In genomic region chr11:64245797-64246623, GRCh38 we compare ENCODE assay signal across 7 cellular contexts. TPM values are rescaled to one million over a fixed set of nuclear protein-coding genes. Genes with fewer than 3 reads are reported as not detected.
DNase-seq lines count a peak whose midpoint lies in the region; ATAC-seq and TF ChIP-seq lines count a peak whose summit lies in the region.

No MANE protein-coding gene starts in this region.

- peak overlapping the region; percentile 88 for H3K27ac Mint-ChIP-seq in GM23338
- peak overlapping the region in 9 of 10 donors; percentile 28 to 93 (median 83) for H3K27ac Mint-ChIP-seq in naive thymus-derived CD8-positive, alpha-beta T cell

- peak overlapping the region; percentile 99 for H3K4me3 ChIP-seq in GM23338

- H3K27ac ChIP-seq in GM23338 (ENCODE audit: low read depth) = no peak overlapping the region
- H3K27ac ChIP-seq in substantia nigra (ENCODE audit: low read depth, low read length, poor library complexity, severe bottlenecking) = peak overlapping the region; percentile 74

- H3K4me1 Mint-ChIP-seq in GM23338 = peaks cover 47% of the 10 kb centered on the region
- peaks cover 16 to 49% (median 46%) of the 10 kb centered on the region in 4 donors for H3K4me1 Mint-ChIP-seq in naive thymus-derived CD8-positive, alpha-beta T cell

- TF ChIP-seq CTCF in GM23338 (conservative IDR thresholded peaks at IDR 0.05; ENCODE audit: low read depth in 2 of 2) = no peak

- peak overlapping the region; percentile 93 for H3K4me2 ChIP-seq in GM23338

- DNase-seq in GM23338 (ENCODE audit: low spot score) = peak; percentile 65
- peak; percentile 40 for DNase-seq in NCI-H526 treated with DMSO at 0.1 percent for 48 hours (lab: John Stamatoyannopoulos, UW)
- DNase-seq in activated T-cell treated with anti-CD3 and anti-CD28 coated beads for 1 hour (ENCODE audit: low read depth) = peak; percentile 53
- DNase-seq in erythroblast (lab: John Stamatoyannopoulos, UW) = peak; percentile 81
- DNase-seq in naive thymus-derived CD8-positive, alpha-beta T cell = peak in 8 of 10 donors; percentile 27 to 76 (median 44)
- peak in 18 of 49 donors; percentile 19 to 61 (median 39) for DNase-seq in substantia nigra (lab: John Stamatoyannopoulos, UW)

- H3K4me1 ChIP-seq in GM23338 (ENCODE audit: insufficient read depth) = peaks cover 44% of the 10 kb centered on the region

- no peaks in the 10 kb centered on the region for H3K9me3 Mint-ChIP-seq in GM23338
- no peaks in the 10 kb centered on the region for H3K9me3 Mint-ChIP-seq in naive thymus-derived CD8-positive, alpha-beta T cell

- H3K4me3 Mint-ChIP-seq in GM23338 = peak overlapping the region; percentile 87
- peak overlapping the region; percentile 79 to 92 (median 88) for H3K4me3 Mint-ChIP-seq in naive thymus-derived CD8-positive, alpha-beta T cell

- peaks cover 17% of the 10 kb centered on the region for H3K36me3 Mint-ChIP-seq in GM23338 (ENCODE audit: low read depth)
- H3K36me3 Mint-ChIP-seq in naive thymus-derived CD8-positive, alpha-beta T cell = peaks cover 0 to 2% (median 0%) of the 10 kb centered on the region in 3 donors

- H2AFZ ChIP-seq in GM23338 = no peak overlapping the region

- POLR2A ChIA-PET in naive thymus-derived CD8-positive, alpha-beta T cell (lab: Charles Lee) = interaction anchor here (0.7 to 13.8 kb wide), 20 partner anchors 8 to 1519 kb away, joined by 3 to 176 read pairs (median 4); partner anchors contain the start of genes BAD, COX8A, DNAJC4 and ESRRA

- no peaks in the 10 kb centered on the region; the same call in 1 of the 2 replicates for H4K20me1 ChIP-seq in GM23338 (replicated peaks; ENCODE audit: insufficient read depth)

- H3K36me3 ChIP-seq in GM23338 (ENCODE audit: insufficient read depth) = no peaks in the 10 kb centered on the region

- H3K27me3 ChIP-seq in GM23338 (ENCODE audit: insufficient read depth) = no peaks in the 10 kb centered on the region

- ATAC-seq in GM23338 (no peak), GM21576 (IDR thresholded peaks at IDR 0.05; ENCODE audit: unreplicated experiment) (no peak)
- ATAC-seq in naive thymus-derived CD8-positive, alpha-beta T cell = peak in 1 of 2 donors; percentile 0

- peak; percentile 54 for TF ChIP-seq POLR2A in erythroblast (IDR thresholded peaks at IDR 0.05; ENCODE audit: low read length)

- peaks cover 51% of the 10 kb centered on the region for H3F3A ChIP-seq in GM23338 (replicated peaks; ENCODE audit: low read depth)

- peaks cover 37% of the 10 kb centered on the region for H3K27me3 Mint-ChIP-seq in GM23338 (ENCODE audit: insufficient read depth, low read depth, poor library complexity)
- H3K27me3 Mint-ChIP-seq in naive thymus-derived CD8-positive, alpha-beta T cell = no peaks in the 10 kb centered on the region

- no peaks in the 10 kb centered on the region for H3K9me2 ChIP-seq in GM23338 (ENCODE audit: insufficient read depth)

- peaks cover 26% of the 10 kb centered on the region for H3K79me2 ChIP-seq in GM23338 (replicated peaks; ENCODE audit: insufficient read depth)

TF ChIP-seq in GM23338, 12 proteins besides CTCF, POLR2A, EP300 and RAD21:
- TF ChIP-seq STAT1 (IDR thresholded peaks at IDR 0.05; ENCODE audit: unreplicated experiment) (no peak), POLR2AphosphoS5 (IDR thresholded peaks at IDR 0.05; ENCODE audit: low read depth) (no peak; the same call in 1 of the 2 replicates), ZNF114 (CRISPR knock-in tag; IDR thresholded peaks at IDR 0.05) (no peak), CREB1 (CRISPR knock-in tag; IDR thresholded peaks at IDR 0.05; ENCODE audit: low read depth) (no peak), EZH2phosphoT487 (IDR thresholded peaks at IDR 0.05; ENCODE audit: unreplicated experiment) (no peak), ETS1 (IDR thresholded peaks at IDR 0.05) (no peak), ZNF331 (CRISPR knock-in tag; IDR thresholded peaks at IDR 0.05; ENCODE audit: low read depth) (no peak), JUNB (IDR thresholded peaks at IDR 0.05; ENCODE audit: unreplicated experiment) (no peak)

RNA-seq across cellular contexts. Expression of gene PPP1R14B, which starts 0.7 kb away (rescaled TPM):
- total RNA-seq in GM23338 (2014; rRNA removed; shearing (Covaris generic)) = 283 and 315 TPM in 2 replicates
- polyA plus RNA-seq in GM23338 (2016; fragmentation: Nextera tagmentation; extraction: Ambion mirVana) = 250 and 418 TPM in 2 replicates
- 10 to 100 TPM; 39.1 to 45.5 TPM for total RNA-seq in naive thymus-derived CD8-positive, alpha-beta T cell
- 10 to 100 TPM; 22.4 to 50.6 (median 45.4) TPM for polyA plus RNA-seq in naive thymus-derived CD8-positive, alpha-beta T cell

RNA-seq across cellular contexts. Expression of gene FKBP2, which starts 5.1 kb away (rescaled TPM):
- 31.4 and 35.0 TPM in 2 replicates for total RNA-seq in GM23338 (2014; rRNA removed; shearing (Covaris generic))
- polyA plus RNA-seq in GM23338 (2016; fragmentation: Nextera tagmentation; extraction: Ambion mirVana) = 201 and 221 TPM in 2 replicates
- 10 to 100 TPM; 24.1 to 28.9 TPM for total RNA-seq in naive thymus-derived CD8-positive, alpha-beta T cell
- polyA plus RNA-seq in naive thymus-derived CD8-positive, alpha-beta T cell = 10 to 100 TPM; 84.9 to 91.8 (median 85.5) TPM

RNA-seq across cellular contexts. Expression of gene PLCB3, which starts 5.3 kb away (rescaled TPM):
- 89.8 and 103 TPM in 2 replicates for total RNA-seq in GM23338 (2014; rRNA removed; shearing (Covaris generic))
- polyA plus RNA-seq in GM23338 (2016; fragmentation: Nextera tagmentation; extraction: Ambion mirVana) = 28.1 and 30.9 TPM in 2 replicates
- 1 to 10 TPM; 8.1 to 8.8 TPM for total RNA-seq in naive thymus-derived CD8-positive, alpha-beta T cell
- under 1 TPM; 0.20 to 0.51 (median 0.35) TPM for polyA plus RNA-seq in naive thymus-derived CD8-positive, alpha-beta T cell

RNA-seq across cellular contexts. Expression of gene VEGFB, which starts 11.6 kb away (rescaled TPM):
- 24.2 and 25.8 TPM in 2 replicates for total RNA-seq in GM23338 (2014; rRNA removed; shearing (Covaris generic))
- 20.8 and 24.6 TPM in 2 replicates for polyA plus RNA-seq in GM23338 (2016; fragmentation: Nextera tagmentation; extraction: Ambion mirVana)
- 10 to 100 TPM; 59.7 to 62.1 TPM for total RNA-seq in naive thymus-derived CD8-positive, alpha-beta T cell
- 10 to 100 TPM; 11.2 to 28.1 (median 16.9) TPM for polyA plus RNA-seq in naive thymus-derived CD8-positive, alpha-beta T cell

RNA-seq across cellular contexts. Expression of gene DNAJC4, which starts 15.7 kb away (rescaled TPM):
- 7.7 and 10.5 TPM in 2 replicates for total RNA-seq in GM23338 (2014; rRNA removed; shearing (Covaris generic))
- 31.0 and 34.4 TPM in 2 replicates for polyA plus RNA-seq in GM23338 (2016; fragmentation: Nextera tagmentation; extraction: Ambion mirVana)
- 10 to 100 TPM; 54.9 to 56.2 TPM for total RNA-seq in naive thymus-derived CD8-positive, alpha-beta T cell
- 10 to 100 TPM; 21.5 to 33.2 (median 30.9) TPM for polyA plus RNA-seq in naive thymus-derived CD8-positive, alpha-beta T cell
